In the genomic region with DNA sequence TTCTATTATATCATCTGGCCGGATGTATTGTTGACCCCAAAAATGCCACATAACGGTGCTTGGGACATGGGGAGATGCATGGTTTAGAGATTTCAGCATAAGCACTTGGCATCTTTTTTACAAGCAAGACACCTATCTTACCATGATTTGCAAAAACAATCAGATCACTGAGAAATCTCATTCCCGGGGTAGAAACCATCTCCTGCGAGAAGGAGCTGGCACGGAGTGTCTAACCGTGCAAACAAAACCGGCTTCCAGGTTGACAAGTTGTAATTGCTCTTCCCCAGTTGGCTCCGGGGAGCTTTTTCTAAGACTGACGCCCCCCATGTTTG, we compare ENCODE assay signal across 9 cellular contexts. TPM values are rescaled to one million over a fixed set of nuclear protein-coding genes. Genes with fewer than 3 reads are reported as not detected.
A peak's percentile ranks its signal among the peaks of the same experiment; 100 is the strongest.
DNase-seq lines count a peak whose midpoint lies in the region; ATAC-seq and TF ChIP-seq lines count a peak whose summit lies in the region.
"Had no signal": no experiment of that assay in that cellular context is flagged by ENCODE, and none has a peak within 500 bp of the region (broad histone marks: within the 10 kb centered on the region; RNA-seq: fewer than 3 reads in every experiment).

No MANE protein-coding gene starts in this region.

- no peak overlapping the region for H2AFZ ChIP-seq in hepatocyte

- H3K27me3 Mint-ChIP-seq in activated CD4-positive, alpha-beta T cell treated with anti-CD3 and anti-CD28 coated beads, Interleukin-2, amount 10 ng/mL, durations not matched to agents 7 days and 5 days: no peaks in the 10 kb centered on the region
- no peaks in the 10 kb centered on the region for H3K27me3 Mint-ChIP-seq in T-helper 17 cell
- no peaks in the 10 kb centered on the region for H3K27me3 Mint-ChIP-seq in stimulated activated naive B cell treated with anti-CD40 and anti-IgM and Interleukin-4, amounts not matched to agents 10 μg/mL and 1 μg/mL and 100 μg/mL, for 72 hours

- H3K4me1 ChIP-seq in hepatocyte (ENCODE audit: insufficient read depth): peaks cover 11% of the 10 kb centered on the region

- no peaks in the 10 kb centered on the region for H3K79me2 ChIP-seq in hepatocyte

- peak overlapping the region; percentile 97 for H3K4me3 Mint-ChIP-seq in activated CD4-positive, alpha-beta T cell treated with anti-CD3 and anti-CD28 coated beads, Interleukin-2, amount 10 ng/mL, durations not matched to agents 7 days and 5 days
- peak overlapping the region; percentile 98 for H3K4me3 Mint-ChIP-seq in T-helper 17 cell
- H3K4me3 Mint-ChIP-seq in stimulated activated naive B cell treated with anti-CD40 and anti-IgM and Interleukin-4, amounts not matched to agents 10 μg/mL and 1 μg/mL and 100 μg/mL, for 72 hours: peak overlapping the region; percentile 89 to 93

- ATAC-seq in T-helper 17 cell: no peak
- ATAC-seq in stimulated activated naive B cell treated with anti-CD40 and anti-IgM and Interleukin-4, amounts not matched to agents 10 μg/mL and 1 μg/mL and 100 μg/mL, for 72 hours (replicated peaks): no peak

- H4K20me1 ChIP-seq in hepatocyte (ENCODE audit: insufficient read depth, poor library complexity, severe bottlenecking): no peaks in the 10 kb centered on the region

- WGBS in hepatocyte (ENCODE audit: low lambda C conversion rate, missing lambda C conversion rate): 28% methylated on average over 9 of the region's 9 CpGs

- no peaks in the 10 kb centered on the region for H3K9me3 Mint-ChIP-seq in activated CD4-positive, alpha-beta T cell treated with anti-CD3 and anti-CD28 coated beads, Interleukin-2, amount 10 ng/mL, durations not matched to agents 7 days and 5 days
- no peaks in the 10 kb centered on the region for H3K9me3 Mint-ChIP-seq in stimulated activated naive B cell treated with anti-CD40 and anti-IgM and Interleukin-4, amounts not matched to agents 10 μg/mL and 1 μg/mL and 100 μg/mL, for 72 hours

- peak overlapping the region; percentile 97 for H3K4me2 ChIP-seq in hepatocyte

- POLR2A ChIA-PET in activated CD4-positive, alpha-beta T cell treated with anti-CD3 and anti-CD28 coated beads, Interleukin-2, amount 10 ng/mL, durations not matched to agents 7 days and 5 days (lab: Charles Lee): no interaction called here

- H3K4me1 Mint-ChIP-seq in activated CD4-positive, alpha-beta T cell treated with anti-CD3 and anti-CD28 coated beads, Interleukin-2, amount 10 ng/mL, durations not matched to agents 7 days and 5 days: peaks cover 59% of the 10 kb centered on the region
- H3K4me1 Mint-ChIP-seq in T-helper 17 cell: peaks cover 44% of the 10 kb centered on the region
- peaks cover 29 to 46% of the 10 kb centered on the region in 2 donors for H3K4me1 Mint-ChIP-seq in stimulated activated naive B cell treated with anti-CD40 and anti-IgM and Interleukin-4, amounts not matched to agents 10 μg/mL and 1 μg/mL and 100 μg/mL, for 72 hours

- no peak overlapping the region for H3K27ac ChIP-seq in hepatocyte

- H3K27ac Mint-ChIP-seq in activated CD4-positive, alpha-beta T cell treated with anti-CD3 and anti-CD28 coated beads, Interleukin-2, amount 10 ng/mL, durations not matched to agents 7 days and 5 days: peak overlapping the region; percentile 99
- H3K27ac Mint-ChIP-seq in T-helper 17 cell: peak overlapping the region; percentile 98
- H3K27ac Mint-ChIP-seq in stimulated activated naive B cell treated with anti-CD40 and anti-IgM and Interleukin-4, amounts not matched to agents 10 μg/mL and 1 μg/mL and 100 μg/mL, for 72 hours: no peak overlapping the region

- peaks cover 17% of the 10 kb centered on the region for H3K36me3 Mint-ChIP-seq in activated CD4-positive, alpha-beta T cell treated with anti-CD3 and anti-CD28 coated beads, Interleukin-2, amount 10 ng/mL, durations not matched to agents 7 days and 5 days (ENCODE audit: low read depth)
- H3K36me3 Mint-ChIP-seq in T-helper 17 cell (ENCODE audit: low read depth): no peaks in the 10 kb centered on the region
- peaks cover 0 to 2% of the 10 kb centered on the region in 2 donors for H3K36me3 Mint-ChIP-seq in stimulated activated naive B cell treated with anti-CD40 and anti-IgM and Interleukin-4, amounts not matched to agents 10 μg/mL and 1 μg/mL and 100 μg/mL, for 72 hours

- no peak overlapping the region for H3K4me3 ChIP-seq in hepatocyte

- no peak for TF ChIP-seq CTCF in hepatocyte (IDR thresholded peaks at IDR 0.05; ENCODE audit: poor library complexity)

- peaks cover 62% of the 10 kb centered on the region for H3K27me3 ChIP-seq in hepatocyte

- no peak for DNase-seq in activated CD4-positive, alpha-beta T cell treated with anti-CD3 and anti-CD28 coated beads, Interleukin-2, amount 10 ng/mL, durations not matched to agents 7 days and 5 days
- DNase-seq in activated CD4-positive, alpha-beta T cell treated with anti-CD3 and anti-CD28 coated beads, Interleukin-2, amount 50 U/mL, for 4 hours: no peak
- no peak for DNase-seq in T-helper 17 cell
- no peak for DNase-seq in hepatocyte (ENCODE audit: low spot score)
- no peak for DNase-seq in stimulated activated naive B cell treated with anti-CD40 and anti-IgM and Interleukin-4, amounts not matched to agents 10 μg/mL and 1 μg/mL and 100 μg/mL, for 72 hours
- DNase-seq in NCI-H446 treated with DMSO at 0.1 percent for 48 hours (lab: John Stamatoyannopoulos, UW): no peak
- DNase-seq in NCI-H2196 treated with DMSO at 0.1 percent for 48 hours (lab: John Stamatoyannopoulos, UW; ENCODE audit: unreplicated experiment): no peak
- DNase-seq in HuH-7.5 (ENCODE audit: low spot score): no peak
- DNase-seq: NCI-H1436 had no signal

- H3K9me2 ChIP-seq in hepatocyte (replicated peaks; ENCODE audit: insufficient read depth): no peaks in the 10 kb centered on the region

- H3K36me3 ChIP-seq in hepatocyte (replicated peaks; ENCODE audit: insufficient read depth, low read depth): no peaks in the 10 kb centered on the region

- CTCF ChIA-PET in activated CD4-positive, alpha-beta T cell treated with anti-CD3 and anti-CD28 coated beads, Interleukin-2, amount 10 ng/mL, durations not matched to agents 7 days and 5 days (lab: Charles Lee): interaction anchor here (0.8 to 3.8 kb wide), 3 partner anchors 109 to 172 kb away, joined by 3 to 10 read pairs (median 6); no protein-coding TSS in a partner anchor

- no peaks in the 10 kb centered on the region for H3K9me3 ChIP-seq in T-helper 17 cell (ENCODE audit: control insufficient read depth, low read length, poor library complexity, severe bottlenecking)
- H3K9me3 ChIP-seq in hepatocyte (ENCODE audit: low read depth): no peaks in the 10 kb centered on the region

RNA-seq across cellular contexts. Expression of a gene that starts 1.0 kb away (rescaled TPM):
- total RNA-seq in activated CD4-positive, alpha-beta T cell treated with anti-CD3 and anti-CD28 coated beads, Interleukin-2, amount 10 ng/mL, durations not matched to agents 7 days and 5 days: 1 to 10 TPM; 5.6 to 6.8 TPM
- total RNA-seq in T-helper 17 cell: 1 to 10 TPM; 6.4 to 9.8 TPM
- 0.44 TPM in 1 of 2 replicates, not detected in the other for total RNA-seq in hepatocyte
- polyA plus RNA-seq in hepatocyte: 0.06 and 0.17 TPM in 2 replicates

RNA-seq across cellular contexts. Expression of a gene that starts 1.4 kb away (rescaled TPM):
- total RNA-seq in activated CD4-positive, alpha-beta T cell treated with anti-CD3 and anti-CD28 coated beads, Interleukin-2, amount 10 ng/mL, durations not matched to agents 7 days and 5 days: 10 to 100 TPM; 11.7 to 13.8 TPM
- total RNA-seq in T-helper 17 cell (10 to 100 TPM; 17.2 to 22.4 TPM), hepatocyte (1.3 and 3.5 TPM in 2 replicates)
- polyA plus RNA-seq in hepatocyte: 1.2 and 1.4 TPM in 2 replicates

RNA-seq across cellular contexts. Expression of a gene that starts 42.1 kb away (rescaled TPM):
- 10 to 100 TPM; 72.5 to 82.3 TPM for total RNA-seq in activated CD4-positive, alpha-beta T cell treated with anti-CD3 and anti-CD28 coated beads, Interleukin-2, amount 10 ng/mL, durations not matched to agents 7 days and 5 days
- total RNA-seq in T-helper 17 cell: 10 to 100 TPM; 57.7 to 58.5 TPM
- 58.8 and 64.7 TPM in 2 replicates for total RNA-seq in hepatocyte
- 51.6 and 53.1 TPM in 2 replicates for polyA plus RNA-seq in hepatocyte
